Comparison of ENCODE assay signal across 33 cellular contexts in genomic region chr3:198030125-198030524, GRCh38.
DNase-seq lines count a peak whose midpoint lies in the region; ATAC-seq, FAIRE-seq and TF ChIP-seq lines count a peak whose summit lies in the region.
"Had no signal": no experiment of that assay in that cellular context is flagged by ENCODE, and none has a peak within 500 bp of the region (broad histone marks: within the 10 kb centered on the region; RNA-seq: fewer than 3 reads in every experiment).

No MANE protein-coding gene starts in this region.

- H3K79me2 ChIP-seq in GM12878 (ENCODE audit: control insufficient read depth, insufficient read depth, low read length): no peaks in the 10 kb centered on the region
- H3K79me2 ChIP-seq: parathyroid adenoma had no signal

- FAIRE-seq in GM12878 (lab: Jason Lieb, UNC): no peak
- FAIRE-seq in H54 (lab: Jason Lieb, UNC): no peak
- FAIRE-seq: A549, GM18507, HTR-8/SVneo had no signal

- H3K4me3 ChIP-seq in GM12878 (no peak overlapping the region), tibial artery (no peak overlapping the region)
- H3K4me3 ChIP-seq: A549, coronary artery, MG63, neural progenitor cell, SJCRH30, smooth muscle cell, suprapubic skin had no signal

- H3K9ac ChIP-seq in GM12878 (ENCODE audit: control insufficient read depth, insufficient read depth, low read length): no peak overlapping the region
- H3K9ac ChIP-seq: neural progenitor cell, parathyroid adenoma had no signal

- H3K27ac ChIP-seq in GM12878 (ENCODE audit: control insufficient read depth, insufficient read depth): no peak overlapping the region
- no peak overlapping the region for H3K27ac ChIP-seq in tibial artery
- H3K27ac ChIP-seq: A549, coronary artery, epithelial cell of prostate, neural progenitor cell, parathyroid adenoma, SJCRH30, suprapubic skin had no signal

- TF ChIP-seq POLR2A in GM12878 (IDR thresholded peaks at IDR 0.05; ENCODE audit: low read depth, low read length): no peak
- no peak for TF ChIP-seq POLR2A in H54 (IDR thresholded peaks at IDR 0.05; ENCODE audit: low read depth, low read length)

- no peak for TF ChIP-seq RAD21 in GM12878 (IDR thresholded peaks at IDR 0.05; ENCODE audit: insufficient read depth, low read depth, low read length)

- in situ Hi-C loops in GM12878 (cut with MboI): no loop called here

- WGBS in GM12878 (ENCODE audit: insufficient coverage, insufficient replicate concordance, low lambda C conversion rate, missing lambda C conversion rate): 57% methylated on average over 8 of the region's 8 CpGs

- H3K4me1 ChIP-seq in GM12878 (ENCODE audit: control insufficient read depth, insufficient read depth, low read length) (no peaks in the 10 kb centered on the region), tibial artery (no peaks in the 10 kb centered on the region)
- H3K4me1 ChIP-seq: A549, parathyroid adenoma, suprapubic skin had no signal

- BruUV-seq in GM12878 (replicated peaks; lab: Mats Ljungman, UMichigan): no TSS peak

- no peaks in the 10 kb centered on the region for H3K9me3 ChIP-seq in GM12878 (replicated peaks; ENCODE audit: control insufficient read depth, insufficient read depth, low read length)
- no peaks in the 10 kb centered on the region for H3K9me3 ChIP-seq in tibial artery
- H3K9me3 ChIP-seq: A549, MG63, SJCRH30, suprapubic skin had no signal

- TF ChIP-seq CTCF in GM12878 (IDR thresholded peaks at IDR 0.05 in 2 of 3, conservative IDR thresholded peaks at IDR 0.05 in 1 of 3; ENCODE audit: control insufficient read depth in 2 of 3, extremely low read depth in 1 of 3, insufficient read depth in 1 of 3, low read depth in 3 of 3, low read length in 3 of 3) (no peak), tibial artery (IDR thresholded peaks at IDR 0.05) (no peak)

- no peak for TF ChIP-seq EP300 in GM12878 (IDR thresholded peaks at IDR 0.05; ENCODE audit: borderline replicate concordance in 1 of 2, control insufficient read depth in 1 of 2, low read depth in 2 of 2, low read length in 2 of 2)

- RAD21 ChIA-PET in GM12878 (lab: Charles Lee; ENCODE audit: unreplicated experiment): no interaction called here

- SMC1A ChIA-PET in GM12878 (lab: Charles Lee; ENCODE audit: uncharacterized antibody, unreplicated experiment): no interaction called here

- no peak for ATAC-seq in GM12878
- ATAC-seq: A549; activated CD8-positive, alpha-beta memory T cell treated with anti-CD3 and anti-CD28 coated beads, Interleukin-2, amount 10 ng/mL, durations not matched to agents 7 days and 5 days; activated T-cell treated with anti-CD3 and anti-CD28 coated beads, Interleukin-2, amount 50 U/mL, for 72 hours; left lobe of liver; right cardiac atrium; T-cell had no signal

- no peak overlapping the region for H3K4me2 ChIP-seq in GM12878 (ENCODE audit: control insufficient read depth, insufficient read depth)
- H3K4me2 ChIP-seq: A549, neural progenitor cell, smooth muscle cell had no signal

- POLR2A ChIA-PET in GM12878 (lab: Charles Lee): no interaction called here

- H3K27me3 ChIP-seq in GM12878 (replicated peaks in 1 of 2; ENCODE audit: control insufficient read depth in 2 of 2, insufficient read depth in 2 of 2, low read length in 1 of 2) (no peaks in the 10 kb centered on the region; a peak in 1 of 4 replicates), tibial artery (no peaks in the 10 kb centered on the region)
- H3K27me3 ChIP-seq: MG63, neural progenitor cell, SJCRH30, suprapubic skin had no signal

- no peaks in the 10 kb centered on the region for H4K20me1 ChIP-seq in GM12878 (ENCODE audit: control insufficient read depth, insufficient read depth)

- intact Hi-C loops in GM12878 (cut with micrococcal nuclease; ENCODE audit: unreplicated experiment) (no loop called here), tibial artery (cut with DNase I; ENCODE audit: low total_unique reads) (no loop called here)

- DNase-seq in SKM-1 treated with dmso at 0.1 percent for 144 hours (lab: John Stamatoyannopoulos, UW; ENCODE audit: unreplicated experiment) (peak; percentile 18), SKM-1 (lab: John Stamatoyannopoulos, UW; ENCODE audit: unreplicated experiment) (no peak), NCI-H69 (lab: John Stamatoyannopoulos, UW) (peak; percentile 9), GM12878 (ENCODE audit: low read depth, low spot score) (no peak), H54 (ENCODE audit: insufficient read length, low spot score) (no peak), tibial artery (no peak), NCI-H524 treated with DMSO at 0.1 percent for 48 hours (lab: John Stamatoyannopoulos, UW) (no peak), DMS153 treated with DMSO at 0.1 percent for 48 hours (lab: John Stamatoyannopoulos, UW; ENCODE audit: unreplicated experiment) (no peak)
- DNase-seq: activated CD4-positive, alpha-beta T cell treated with anti-CD3 and anti-CD28 coated beads, Interleukin-2, amount 50 U/mL, for 4 hours; activated CD8-positive, alpha-beta memory T cell treated with anti-CD3 and anti-CD28 coated beads, Interleukin-2, amount 10 ng/mL, durations not matched to agents 7 days and 5 days; activated naive CD4-positive, alpha-beta T cell; activated T-cell treated with anti-CD3 and anti-CD28 coated beads, Interleukin-2, amount 50 U/mL, for 72 hours; CD4-positive, alpha-beta memory T cell; effector memory CD4-positive, alpha-beta T cell; mesenchymal stem cell; MG63; NCI-H1436 treated with DMSO at 0.1 percent for 48 hours; NCI-H446 treated with DMSO at 0.1 percent for 48 hours; NK-92 treated with Interleukin-12 subunit alpha and Interleukin-12 subunit beta, amount 100 ng/mL, for 24 hours; right cardiac atrium; SJCRH30; stimulated activated naive CD4-positive, alpha-beta T cell treated with Interleukin-2 at 50 U/mL for 16 hours; T-cell had no signal

- no peak overlapping the region for H2AFZ ChIP-seq in GM12878 (ENCODE audit: control insufficient read depth, low read depth, low read length)
- H2AFZ ChIP-seq: neural progenitor cell, parathyroid adenoma had no signal

- CTCF ChIA-PET in GM12878 (lab: Yijun Ruan, JAX): no interaction called here

- H3K36me3 ChIP-seq in GM12878 (ENCODE audit: control insufficient read depth in 2 of 2, insufficient read depth in 2 of 2, low read length in 1 of 2): no peaks in the 10 kb centered on the region
- peaks cover 8 to 24% (median 10%) of the 10 kb centered on the region in 3 donors for H3K36me3 ChIP-seq in tibial artery
- H3K36me3 ChIP-seq: MG63, neural progenitor cell, SJCRH30 had no signal

TF ChIP-seq in GM12878, 131 proteins besides CTCF, POLR2A, EP300 and RAD21:
- no peak for TF ChIP-seq JUNB (IDR thresholded peaks at IDR 0.05)
- peak; percentile 18; the same call in 1 of the 2 replicates for TF ChIP-seq SPI1 (IDR thresholded peaks at IDR 0.05; ENCODE audit: borderline replicate concordance, insufficient read depth, low read depth, low read length)

Comparison
In these comparisons a context has a peak if more than half of its experiments do, and no peak if none do; other contexts are left out.
1. DNase-seq: peak in SKM-1 treated with dmso at 0.1 percent for 144 hours (single experiment) and NCI-H69 (single experiment); none in SKM-1 (single experiment), GM12878 (single experiment), H54 (single experiment), tibial artery (0 of 2), NCI-H524 treated with DMSO at 0.1 percent for 48 hours (single experiment) and DMS153 treated with DMSO at 0.1 percent for 48 hours (single experiment).